ENCODE assay signal across 22 cellular contexts in the genomic region with DNA sequence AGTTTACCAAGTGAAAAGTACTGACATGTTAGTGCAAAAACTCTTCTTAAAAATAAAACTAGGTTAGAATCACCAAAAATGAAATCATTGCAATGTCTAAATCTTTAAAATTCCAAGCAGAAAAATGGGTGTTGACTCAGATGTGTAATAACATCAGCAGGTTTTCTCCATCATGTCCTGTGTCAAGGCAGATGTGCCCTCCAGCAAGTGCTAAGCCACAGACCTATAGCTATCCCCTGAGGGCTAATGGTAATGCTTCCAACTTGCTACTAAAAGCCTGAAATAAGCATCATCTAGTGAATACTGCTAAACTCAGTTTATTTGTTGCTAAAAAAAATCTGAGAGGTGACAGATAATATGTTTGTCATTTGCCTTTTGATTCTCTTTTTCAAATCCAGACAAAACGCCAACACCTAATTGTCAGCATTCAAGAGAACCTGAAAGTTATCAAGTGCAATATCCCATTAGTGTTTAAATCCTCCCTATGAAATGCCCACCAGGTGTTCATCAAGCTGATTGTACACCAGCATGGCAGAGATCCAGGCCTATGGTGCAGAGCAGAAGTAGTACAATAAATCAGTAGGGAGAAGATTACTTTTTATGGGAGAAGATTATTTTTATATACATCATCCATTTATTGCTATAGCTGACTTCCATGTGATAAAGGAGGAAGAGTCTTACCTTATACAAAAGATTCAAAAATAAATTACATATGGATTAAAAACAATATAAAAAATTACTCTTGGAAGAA.
"Had no signal": no experiment of that assay in that cellular context is flagged by ENCODE, and none has a peak within 500 bp of the region (broad histone marks: within the 10 kb centered on the region; RNA-seq: fewer than 3 reads in every experiment).

No MANE protein-coding gene starts in this region.

- DNase-seq: activated CD4-positive, alpha-beta T cell treated with anti-CD3 and anti-CD28 coated beads, Interleukin-2, amount 10 ng/mL, durations not matched to agents 7 days and 5 days; activated CD4-positive, CD25-positive, alpha-beta regulatory T cell treated with anti-CD3 and anti-CD28 coated beads, Interleukin-2, amount 50 U/mL, for 72 hours; activated CD8-positive, alpha-beta memory T cell treated with anti-CD3 and anti-CD28 coated beads, Interleukin-2, amount 10 ng/mL, durations not matched to agents 7 days and 5 days; activated CD8-positive, alpha-beta T cell treated with anti-CD3 and anti-CD28 coated beads for 36 hours; activated effector memory CD4-positive, alpha-beta T cell treated with anti-CD3 and anti-CD28 coated beads, Interleukin-2, amount 50 U/mL, for 16 hours; activated naive CD4-positive, alpha-beta T cell treated with anti-CD3 and anti-CD28 coated beads, Interleukin-2, amount 10 ng/mL, durations not matched to agents 7 days and 5 days; activated T-cell treated with anti-CD3 and anti-CD28 coated beads for 4 hours; amygdala; colonic mucosa; dorsolateral prefrontal cortex; effector memory CD8-positive, alpha-beta T cell; hypothalamus; left ventricle myocardium inferior; naive thymus-derived CD4-positive, alpha-beta T cell; sigmoid colon; stimulated activated CD4-positive, alpha-beta T cell treated with anti-CD3 and anti-CD28 coated beads, Interleukin-15, amount 100 ng/mL, for 24 hours; stimulated activated CD4-positive, alpha-beta T cell treated with anti-CD3 and anti-CD28 coated beads, Interleukin-2, amount 100 ng/mL, for 48 hours; stimulated activated naive CD4-positive, alpha-beta T cell treated with Interleukin-2 at 50 U/mL for 16 hours; thyroid gland; upper lobe of right lung; WERI-Rb-1 had no signal

- ATAC-seq: activated CD8-positive, alpha-beta memory T cell treated with anti-CD3 and anti-CD28 coated beads, Interleukin-2, amount 10 ng/mL, durations not matched to agents 7 days and 5 days; activated CD8-positive, alpha-beta T cell treated with anti-CD3 and anti-CD28 coated beads for 36 hours; effector memory CD8-positive, alpha-beta T cell; esophagus mucosa; naive thymus-derived CD4-positive, alpha-beta T cell; upper lobe of right lung had no signal
